12 cellular contexts compared by ENCODE assay signal in the genomic region with DNA sequence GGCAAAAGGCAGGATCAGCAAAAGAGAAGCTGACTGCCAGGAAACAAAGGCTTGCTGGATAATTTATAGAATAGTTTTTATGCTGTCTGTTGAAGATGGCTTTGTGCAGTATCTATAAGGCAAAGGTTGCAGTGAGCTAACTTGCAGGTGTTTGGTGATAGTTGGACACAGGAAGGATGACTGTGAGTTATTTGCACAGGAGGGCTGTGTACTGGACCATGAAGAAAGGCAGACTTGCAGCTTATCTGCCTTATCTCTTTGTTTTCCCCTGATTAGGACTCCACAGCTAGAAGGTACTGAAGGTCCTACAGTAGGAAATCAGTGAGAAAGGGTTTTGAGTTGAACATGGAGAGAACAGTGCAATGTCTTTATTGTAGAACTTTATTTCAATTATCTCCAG. TPM values are rescaled to one million over a fixed set of nuclear protein-coding genes. Genes with fewer than 3 reads are reported as not detected.
DNase-seq lines count a peak whose midpoint lies in the region; ATAC-seq and TF ChIP-seq lines count a peak whose summit lies in the region.
"Had no signal": no experiment of that assay in that cellular context is flagged by ENCODE, and none has a peak within 500 bp of the region (broad histone marks: within the 10 kb centered on the region; RNA-seq: fewer than 3 reads in every experiment).

No MANE protein-coding gene starts in this region.

- H2AFZ ChIP-seq in Karpas-422 (ENCODE audit: low read length) = peak overlapping the region; percentile 85; the same call in 1 of the 2 replicates

- H3K27me3 ChIP-seq in Karpas-422 (ENCODE audit: low read length) (no peaks in the 10 kb centered on the region), duodenal mucosa (ENCODE audit: control insufficient read depth in 1 of 2, insufficient read depth in 2 of 2, low read length in 2 of 2) (peaks cover 7 to 14% of the 10 kb centered on the region in 2 donors), stomach (peaks cover 0 to 58% (median 25%) of the 10 kb centered on the region in 3 donors)

- intact Hi-C loops in stomach (cut with DNase I; ENCODE audit: low total_unique reads) = no loop called here

- H3K4me3 Mint-ChIP-seq in activated naive CD4-positive, alpha-beta T cell treated with anti-CD3 and anti-CD28 coated beads, Interleukin-2, amount 10 ng/mL, durations not matched to agents 7 days and 5 days = peak overlapping the region; percentile 54

- CTCF ChIA-PET in activated naive CD4-positive, alpha-beta T cell treated with anti-CD3 and anti-CD28 coated beads, Interleukin-2, amount 10 ng/mL, durations not matched to agents 7 days and 5 days (lab: Charles Lee) = no interaction called here

- no peak for DNase-seq in activated naive CD4-positive, alpha-beta T cell treated with anti-CD3 and anti-CD28 coated beads, Interleukin-2, amount 10 ng/mL, durations not matched to agents 7 days and 5 days
- no peak for DNase-seq in activated naive CD4-positive, alpha-beta T cell treated with Interleukin-2 at 50 U/mL for 16 hours
- DNase-seq in Karpas-422 = peak; percentile 87
- no peak for DNase-seq in stomach
- DNase-seq in caudate nucleus (lab: John Stamatoyannopoulos, UW) = no peak
- DNase-seq in NCI-H1436 (lab: John Stamatoyannopoulos, UW) = no peak
- DNase-seq: DMS 273 treated with DMSO at 0.1 percent for 48 hours, NCI-H2107 had no signal

- H3K36me3 ChIP-seq in Karpas-422 (ENCODE audit: insufficient read depth, low read length) (no peaks in the 10 kb centered on the region), duodenal mucosa (ENCODE audit: control insufficient read depth in 1 of 2, insufficient read depth in 2 of 2, low read length in 2 of 2) (no peaks in the 10 kb centered on the region), stomach (no peaks in the 10 kb centered on the region)

- H3K27ac Mint-ChIP-seq in activated naive CD4-positive, alpha-beta T cell treated with anti-CD3 and anti-CD28 coated beads, Interleukin-2, amount 10 ng/mL, durations not matched to agents 7 days and 5 days = no peak overlapping the region

- no peaks in the 10 kb centered on the region for H3K79me2 ChIP-seq in Karpas-422 (ENCODE audit: low read length)

- H4K20me1 ChIP-seq in Karpas-422 (ENCODE audit: insufficient read depth, low read depth, low read length) = no peaks in the 10 kb centered on the region

- H3K4me3 ChIP-seq in Karpas-422 (ENCODE audit: low read length) (peak overlapping the region; percentile 49), duodenal mucosa (ENCODE audit: low read depth in 1 of 2, low read length in 2 of 2) (peak overlapping the region; percentile 65 to 70), stomach (peak overlapping the region; percentile 33 to 44 (median 36))

- no peaks in the 10 kb centered on the region for H3K9me3 Mint-ChIP-seq in activated naive CD4-positive, alpha-beta T cell treated with anti-CD3 and anti-CD28 coated beads, Interleukin-2, amount 10 ng/mL, durations not matched to agents 7 days and 5 days

- H3K9me2 ChIP-seq in Karpas-422 (replicated peaks; ENCODE audit: insufficient read depth, low read length) = no peaks in the 10 kb centered on the region

- peak overlapping the region; percentile 79 for H3K4me2 ChIP-seq in Karpas-422 (ENCODE audit: low read depth, low read length, poor library complexity, severe bottlenecking)

- H3K36me3 Mint-ChIP-seq in activated naive CD4-positive, alpha-beta T cell treated with anti-CD3 and anti-CD28 coated beads, Interleukin-2, amount 10 ng/mL, durations not matched to agents 7 days and 5 days = peaks cover 3% of the 10 kb centered on the region

- peaks cover 67% of the 10 kb centered on the region for H3K27me3 Mint-ChIP-seq in activated naive CD4-positive, alpha-beta T cell treated with anti-CD3 and anti-CD28 coated beads, Interleukin-2, amount 10 ng/mL, durations not matched to agents 7 days and 5 days

- TF ChIP-seq CTCF in stomach (IDR thresholded peaks at IDR 0.05) = no peak

- TF ChIP-seq POLR2A in stomach (IDR thresholded peaks at IDR 0.05) = no peak

- H3K27ac ChIP-seq in Karpas-422 (ENCODE audit: low read length) (peak overlapping the region; percentile 94), duodenal mucosa (ENCODE audit: low read depth, low read length) (no peak overlapping the region), stomach (no peak overlapping the region), caudate nucleus (ENCODE audit: low read depth, low read length) (no peak overlapping the region)

- no peaks in the 10 kb centered on the region for H3K9me3 ChIP-seq in Karpas-422 (ENCODE audit: low read length)
- H3K9me3 ChIP-seq in duodenal mucosa (ENCODE audit: control insufficient read depth in 1 of 2, low read length in 2 of 2) = no peaks in the 10 kb centered on the region
- no peaks in the 10 kb centered on the region for H3K9me3 ChIP-seq in stomach

- H3K9ac ChIP-seq in Karpas-422 (ENCODE audit: low read length) = peak overlapping the region; percentile 60
- H3K9ac ChIP-seq in duodenal mucosa (ENCODE audit: low read depth in 1 of 2, low read length in 2 of 2) = no peak overlapping the region

- H3K4me1 ChIP-seq in Karpas-422 (ENCODE audit: low read length) (peaks cover 35% of the 10 kb centered on the region), duodenal mucosa (ENCODE audit: control insufficient read depth in 1 of 2, insufficient read depth in 2 of 2, low read length in 2 of 2) (peaks cover 11 to 13% of the 10 kb centered on the region in 2 donors), stomach (peaks cover 13 to 15% (median 14%) of the 10 kb centered on the region in 4 donors)

- H3K4me1 Mint-ChIP-seq in activated naive CD4-positive, alpha-beta T cell treated with anti-CD3 and anti-CD28 coated beads, Interleukin-2, amount 10 ng/mL, durations not matched to agents 7 days and 5 days = peaks cover 23% of the 10 kb centered on the region

- no peak for TF ChIP-seq EP300 in stomach (IDR thresholded peaks at IDR 0.05)

- ATAC-seq in GM19324 (IDR thresholded peaks at IDR 0.05; ENCODE audit: low FRiP score, unreplicated experiment) = no peak

RNA-seq across cellular contexts. Expression of a gene that starts 2.1 kb away (rescaled TPM):
- total RNA-seq in Karpas-422 (2014; rRNA removed; shearing (Covaris generic); ENCODE audit: low replicate concordance) = 0.22 TPM in 1 of 2 replicates, not detected in the other
- total RNA-seq in stomach = not detected
- not detected for polyA plus RNA-seq in stomach
- total RNA-seq: sciatic nerve had no signal
- polyA plus RNA-seq: urinary bladder had no signal

RNA-seq across cellular contexts. Expression of a gene that starts 36.0 kb away (rescaled TPM):
- total RNA-seq in Karpas-422 (2014; rRNA removed; shearing (Covaris generic); ENCODE audit: low replicate concordance) = 57.3 and 103 TPM in 2 replicates
- 10 to 100 TPM; 11.3 to 96.0 (median 66.1) TPM for total RNA-seq in stomach
- polyA plus RNA-seq in stomach = 10 to 100 TPM; 22.4 to 46.3 (median 29.2) TPM

RNA-seq across cellular contexts. Expression of a gene that starts 44.4 kb away (rescaled TPM):
- total RNA-seq in Karpas-422 (2014; rRNA removed; shearing (Covaris generic); ENCODE audit: low replicate concordance) = 6.4 and 12.6 TPM in 2 replicates
- total RNA-seq in stomach = 10 to 100 TPM in 3 of 5 donors, 1 to 10 TPM in 2; 2.9 to 16.9 (median 14.6) TPM
- polyA plus RNA-seq in stomach = 10 to 100 TPM in 1 of 3 donors, 1 to 10 TPM in 2; 7.0 to 14.2 (median 7.2) TPM
